8 cellular contexts compared by ENCODE assay signal in genomic region chr7:149961878-149962277, GRCh38.
DNase-seq lines count a peak whose midpoint lies in the region; ATAC-seq and TF ChIP-seq lines count a peak whose summit lies in the region.
"Not testable (repeated sequence)": the region's sequence is repeated elsewhere in the genome, so short reads cannot be mapped to it uniquely, and the experiment has no call there.

No MANE protein-coding gene starts in this region.

- H3K27me3 Mint-ChIP-seq in CD4-positive, CD25-positive, alpha-beta regulatory T cell; T-cell; activated CD4-positive, alpha-beta memory T cell treated with anti-CD3 and anti-CD28 coated beads, Interleukin-2, amount 10 ng/mL, durations not matched to agents 7 days and 5 days; activated naive CD8-positive, alpha-beta T cell treated with anti-CD3 and anti-CD28 coated beads, Interleukin-2, amount 50 U/mL, for 24 hours; natural killer cell (ENCODE audit: low read depth in 2 of 2): not testable (repeated sequence)

- H3K4me3 Mint-ChIP-seq in CD4-positive, CD25-positive, alpha-beta regulatory T cell; T-cell; activated CD4-positive, alpha-beta memory T cell treated with anti-CD3 and anti-CD28 coated beads, Interleukin-2, amount 10 ng/mL, durations not matched to agents 7 days and 5 days; activated naive CD8-positive, alpha-beta T cell treated with anti-CD3 and anti-CD28 coated beads, Interleukin-2, amount 50 U/mL, for 24 hours; natural killer cell; stimulated activated effector memory CD8-positive, alpha-beta T cell treated with anti-CD3 and anti-CD28 coated beads, Interleukin-12 subunit alpha, Interleukin-12 subunit beta, amount 100 ng/mL, for 72 hours: not testable (repeated sequence)

- not testable (repeated sequence) for H3K9ac ChIP-seq in KMS-11

- peak overlapping the region; percentile 41 for H3K27ac ChIP-seq in CD4-positive, CD25-positive, alpha-beta regulatory T cell (ENCODE audit: insufficient read depth, low read length, poor library complexity, severe bottlenecking)
- not testable (repeated sequence) for H3K27ac ChIP-seq in KMS-11

- H4K20me1 ChIP-seq in KMS-11 (ENCODE audit: insufficient read depth): not testable (repeated sequence)

- H3K4me2 ChIP-seq in KMS-11: not testable (repeated sequence)

- not testable (repeated sequence) for H3K36me3 ChIP-seq in CD4-positive, CD25-positive, alpha-beta regulatory T cell (ENCODE audit: control insufficient read depth, insufficient read depth, low read length); KMS-11 (ENCODE audit: insufficient read depth)

- H3K27me3 ChIP-seq in CD4-positive, CD25-positive, alpha-beta regulatory T cell (ENCODE audit: control insufficient read depth, insufficient read depth, low read length); KMS-11 (ENCODE audit: insufficient read depth, low read depth): not testable (repeated sequence)

- H2AFZ ChIP-seq in KMS-11 (ENCODE audit: low read depth): peak overlapping the region; percentile 8

- not testable (repeated sequence) for H3K36me3 Mint-ChIP-seq in CD4-positive, CD25-positive, alpha-beta regulatory T cell; T-cell; natural killer cell; stimulated activated effector memory CD8-positive, alpha-beta T cell treated with anti-CD3 and anti-CD28 coated beads, Interleukin-12 subunit alpha, Interleukin-12 subunit beta, amount 100 ng/mL, for 72 hours
- H3K36me3 Mint-ChIP-seq in activated CD4-positive, alpha-beta memory T cell treated with anti-CD3 and anti-CD28 coated beads, Interleukin-2, amount 10 ng/mL, durations not matched to agents 7 days and 5 days (ENCODE audit: low read depth): peaks cover 20% of the 10 kb centered on the region
- peaks cover 18% of the 10 kb centered on the region for H3K36me3 Mint-ChIP-seq in activated naive CD8-positive, alpha-beta T cell treated with anti-CD3 and anti-CD28 coated beads, Interleukin-2, amount 50 U/mL, for 24 hours (ENCODE audit: low read depth)

- CTCF ChIA-PET in T-cell (lab: Charles Lee); activated CD4-positive, alpha-beta memory T cell treated with anti-CD3 and anti-CD28 coated beads, Interleukin-2, amount 10 ng/mL, durations not matched to agents 7 days and 5 days (lab: Charles Lee): not testable (repeated sequence)

- not testable (repeated sequence) for H3K4me3 ChIP-seq in CD4-positive, CD25-positive, alpha-beta regulatory T cell (ENCODE audit: low read depth, low read length); KMS-11 (IDR thresholded peaks at IDR 0.05; ENCODE audit: insufficient read depth, low read depth, low read length)

- peak; percentile 69 to 75 for ATAC-seq in CD4-positive, CD25-positive, alpha-beta regulatory T cell (ENCODE audit: low read depth in 2 of 2)
- ATAC-seq in T-cell (replicated peaks in 1 of 4): peak; percentile 57 to 81 (median 74)
- peak; percentile 86 for ATAC-seq in activated naive CD8-positive, alpha-beta T cell treated with anti-CD3 and anti-CD28 coated beads, Interleukin-2, amount 50 U/mL, for 24 hours
- ATAC-seq in natural killer cell: peak; percentile 44 to 64 (median 61)
- ATAC-seq in stimulated activated effector memory CD8-positive, alpha-beta T cell treated with anti-CD3 and anti-CD28 coated beads, Interleukin-12 subunit alpha, Interleukin-12 subunit beta, amount 100 ng/mL, for 72 hours: peak; percentile 65

- H3K9me3 Mint-ChIP-seq in CD4-positive, CD25-positive, alpha-beta regulatory T cell: peaks cover 2 to 21% (median 5%) of the 10 kb centered on the region in 7 donors
- peaks cover 5 to 11% (median 11%) of the 10 kb centered on the region in 3 donors for H3K9me3 Mint-ChIP-seq in T-cell
- H3K9me3 Mint-ChIP-seq in activated CD4-positive, alpha-beta memory T cell treated with anti-CD3 and anti-CD28 coated beads, Interleukin-2, amount 10 ng/mL, durations not matched to agents 7 days and 5 days: peaks cover 18% of the 10 kb centered on the region
- H3K9me3 Mint-ChIP-seq in activated naive CD8-positive, alpha-beta T cell treated with anti-CD3 and anti-CD28 coated beads, Interleukin-2, amount 50 U/mL, for 24 hours: peaks cover 19% of the 10 kb centered on the region
- not testable (repeated sequence) for H3K9me3 Mint-ChIP-seq in natural killer cell; stimulated activated effector memory CD8-positive, alpha-beta T cell treated with anti-CD3 and anti-CD28 coated beads, Interleukin-12 subunit alpha, Interleukin-12 subunit beta, amount 100 ng/mL, for 72 hours

- not testable (repeated sequence) for TF ChIP-seq CTCF in KMS-11 (conservative IDR thresholded peaks at IDR 0.05; ENCODE audit: low read depth, low read length); natural killer cell (IDR thresholded peaks at IDR 0.05)

- H3K4me1 ChIP-seq in CD4-positive, CD25-positive, alpha-beta regulatory T cell (ENCODE audit: control insufficient read depth, insufficient read depth, low read length, poor library complexity, severe bottlenecking); KMS-11 (ENCODE audit: low read depth, poor library complexity, severe bottlenecking): not testable (repeated sequence)

- H3K27ac Mint-ChIP-seq in CD4-positive, CD25-positive, alpha-beta regulatory T cell: peak overlapping the region in 2 of 3 donors; percentile 78 to 87
- H3K27ac Mint-ChIP-seq in T-cell (peak overlapping the region; percentile 82 to 86), natural killer cell (peak overlapping the region; percentile 81 to 87)
- H3K27ac Mint-ChIP-seq in activated CD4-positive, alpha-beta memory T cell treated with anti-CD3 and anti-CD28 coated beads, Interleukin-2, amount 10 ng/mL, durations not matched to agents 7 days and 5 days: peak overlapping the region; percentile 82
- peak overlapping the region; percentile 81 for H3K27ac Mint-ChIP-seq in activated naive CD8-positive, alpha-beta T cell treated with anti-CD3 and anti-CD28 coated beads, Interleukin-2, amount 50 U/mL, for 24 hours
- peak overlapping the region; percentile 46 for H3K27ac Mint-ChIP-seq in stimulated activated effector memory CD8-positive, alpha-beta T cell treated with anti-CD3 and anti-CD28 coated beads, Interleukin-12 subunit alpha, Interleukin-12 subunit beta, amount 100 ng/mL, for 72 hours

- POLR2A ChIA-PET in T-cell (lab: Charles Lee); activated CD4-positive, alpha-beta memory T cell treated with anti-CD3 and anti-CD28 coated beads, Interleukin-2, amount 10 ng/mL, durations not matched to agents 7 days and 5 days (lab: Charles Lee): not testable (repeated sequence)

- intact Hi-C loops in natural killer cell (cut with micrococcal nuclease): not testable (repeated sequence)

- peak in 2 of 3 donors; percentile 47 to 51 for DNase-seq in CD4-positive, CD25-positive, alpha-beta regulatory T cell
- peak in 22 of 34 experiments; percentile 4 to 55 (median 14) for DNase-seq in T-cell
- DNase-seq in activated CD4-positive, alpha-beta memory T cell treated with anti-CD3 and anti-CD28 coated beads, Interleukin-2, amount 10 ng/mL, durations not matched to agents 7 days and 5 days: peak; percentile 29
- peak; percentile 64 for DNase-seq in activated effector memory CD4-positive, alpha-beta T cell treated with anti-CD3 and anti-CD28 coated beads, Interleukin-2, amount 50 U/mL, for 16 hours
- peak; percentile 12 for DNase-seq in activated naive CD8-positive, alpha-beta T cell treated with anti-CD3 and anti-CD28 coated beads, Interleukin-2, amount 50 U/mL, for 24 hours
- DNase-seq in natural killer cell; stimulated activated effector memory CD8-positive, alpha-beta T cell treated with anti-CD3 and anti-CD28 coated beads, Interleukin-12 subunit alpha, Interleukin-12 subunit beta, amount 100 ng/mL, for 72 hours (ENCODE audit: low spot score in 2 of 2): not testable (repeated sequence)

- peaks cover 0 to 22% (median 2%) of the 10 kb centered on the region in 4 donors for H3K4me1 Mint-ChIP-seq in CD4-positive, CD25-positive, alpha-beta regulatory T cell
- H3K4me1 Mint-ChIP-seq in T-cell (peaks cover 8 to 22% (median 16%) of the 10 kb centered on the region in 3 donors), natural killer cell (peaks cover 12 to 20% of the 10 kb centered on the region in 2 donors)
- peaks cover 13% of the 10 kb centered on the region for H3K4me1 Mint-ChIP-seq in activated CD4-positive, alpha-beta memory T cell treated with anti-CD3 and anti-CD28 coated beads, Interleukin-2, amount 10 ng/mL, durations not matched to agents 7 days and 5 days
- peaks cover 18% of the 10 kb centered on the region for H3K4me1 Mint-ChIP-seq in activated naive CD8-positive, alpha-beta T cell treated with anti-CD3 and anti-CD28 coated beads, Interleukin-2, amount 50 U/mL, for 24 hours
- not testable (repeated sequence) for H3K4me1 Mint-ChIP-seq in stimulated activated effector memory CD8-positive, alpha-beta T cell treated with anti-CD3 and anti-CD28 coated beads, Interleukin-12 subunit alpha, Interleukin-12 subunit beta, amount 100 ng/mL, for 72 hours

- H3K79me2 ChIP-seq in KMS-11 (ENCODE audit: insufficient read depth, low read depth): not testable (repeated sequence)

- peaks cover 8 to 20% of the 10 kb centered on the region in 2 experiments for H3K9me3 ChIP-seq in CD4-positive, CD25-positive, alpha-beta regulatory T cell (ENCODE audit: control insufficient read depth in 2 of 2, low read length in 2 of 2)
